ENCODE assay signal across 21 cellular contexts in genomic region chr16:63324306-63324705, GRCh38.
"Had no signal": no experiment of that assay in that cellular context is flagged by ENCODE, and none has a peak within 500 bp of the region (broad histone marks: within the 10 kb centered on the region; RNA-seq: fewer than 3 reads in every experiment).

No MANE protein-coding gene starts in this region.

- H3K27me3 ChIP-seq: body of pancreas, Peyer's patch had no signal

- ATAC-seq: activated CD4-positive, CD25-positive, alpha-beta regulatory T cell treated with anti-CD3 and anti-CD28 coated beads, Interleukin-2, amount 50 U/mL, for 24 hours; activated CD8-positive, alpha-beta T cell treated with anti-CD3 and anti-CD28 coated beads for 36 hours; activated T-cell treated with anti-CD3 and anti-CD28 coated beads, Interleukin-2, amount 50 U/mL, for 72 hours; body of pancreas; T-cell had no signal

- H3K4me1 ChIP-seq: body of pancreas, Peyer's patch had no signal

- H3K27ac ChIP-seq: body of pancreas, Peyer's patch, RWPE1 had no signal

- H3K4me3 ChIP-seq: body of pancreas, Peyer's patch had no signal

- H3K9me3 ChIP-seq: body of pancreas, Peyer's patch had no signal

- DNase-seq: activated CD4-positive, alpha-beta T cell treated with anti-CD3 and anti-CD28 coated beads for 4 hours; activated CD8-positive, alpha-beta memory T cell treated with anti-CD3 and anti-CD28 coated beads, Interleukin-2, amount 50 U/mL, for 4 hours; activated CD8-positive, alpha-beta T cell treated with anti-CD3 and anti-CD28 coated beads for 36 hours; activated T-cell treated with anti-CD3 and anti-CD28 coated beads, Interleukin-2, amount 50 U/mL, for 72 hours; aorta; body of pancreas; cortex of kidney; Karpas-422; NCI-H1048; NCI-H146; NCI-H187 treated with DMSO at 0.1 percent for 48 hours; NCI-H2081 treated with DMSO at 0.1 percent for 48 hours; NCI-H526; NCI-H774; Peyer's patch; SHP77 treated with DMSO at 0.1 percent for 48 hours; T-cell; T-helper 2 cell; T1000 had no signal

- H3K36me3 ChIP-seq: Peyer's patch had no signal
